20 cellular contexts compared by ENCODE assay signal in genomic region chr22:47055921-47056320, GRCh38.
A peak's percentile ranks its signal among the peaks of the same experiment; 100 is the strongest.
DNase-seq lines count a peak whose midpoint lies in the region; ATAC-seq, FAIRE-seq and TF ChIP-seq lines count a peak whose summit lies in the region.
"Had no signal": no experiment of that assay in that cellular context is flagged by ENCODE, and none has a peak within 500 bp of the region (broad histone marks: within the 10 kb centered on the region; RNA-seq: fewer than 3 reads in every experiment).

No MANE protein-coding gene starts in this region.

- H2AFZ ChIP-seq in H9 (ENCODE audit: low read length) (no peak overlapping the region), Karpas-422 (ENCODE audit: low read length) (no peak overlapping the region)
- H2AFZ ChIP-seq: PC-9 had no signal

- H3K4me3 ChIP-seq in Karpas-422 (ENCODE audit: low read length) (peak overlapping the region; percentile 45; the same call in 1 of the 2 replicates), kidney (ENCODE audit: low read length in 2 of 2) (no peak overlapping the region), spleen (no peak overlapping the region), adrenal gland (no peak overlapping the region)
- H3K4me3 ChIP-seq: PC-9, SJSA1 had no signal

- no peak for FAIRE-seq in kidney (lab: Jason Lieb, UNC)

- H3T11ph ChIP-seq in H9 (ENCODE audit: low read length), result no peak overlapping the region

- H3K36me3 Mint-ChIP-seq in H9 (ENCODE audit: insufficient read depth in 1 of 3, low read depth in 3 of 3), result peaks cover 0 to 6% (median 2%) of the 10 kb centered on the region in 3 experiments; a peak in 3 of 7 replicates

- WGBS in H9 (ENCODE audit: extremely low coverage, insufficient read length, low lambda C conversion rate), result no CpG with 5 or more reads among the region's 15 CpGs
- 78 to 88% (median 86%) methylated on average over 12 to 15 of the region's 15 CpGs for WGBS in spleen, 5 donors
- 91 to 97% (median 94%) methylated on average over 3 to 15 of the region's 15 CpGs for WGBS in adrenal gland, 4 donors

- no peaks in the 10 kb centered on the region for H3K9me3 Mint-ChIP-seq in H9

- H3K27me3 Mint-ChIP-seq in H9 (ENCODE audit: low read depth), result no peaks in the 10 kb centered on the region; the same call in 1 of the 2 replicates

- no peaks in the 10 kb centered on the region for H4K20me1 ChIP-seq in H9 (ENCODE audit: control insufficient read depth, insufficient read depth, insufficient read length)
- no peaks in the 10 kb centered on the region for H4K20me1 ChIP-seq in Karpas-422 (ENCODE audit: insufficient read depth, low read depth, low read length)

- H3K9me3 ChIP-seq in H9 (ENCODE audit: control insufficient read depth, low read depth, low read length) (no peaks in the 10 kb centered on the region), Karpas-422 (ENCODE audit: low read length) (no peaks in the 10 kb centered on the region), kidney (ENCODE audit: control insufficient read depth in 1 of 2, low read length in 2 of 2) (no peaks in the 10 kb centered on the region), spleen (no peaks in the 10 kb centered on the region), adrenal gland (replicated peaks in 1 of 3) (no peaks in the 10 kb centered on the region)
- H3K9me3 ChIP-seq: SJSA1 had no signal

- no peak overlapping the region for H3K27ac ChIP-seq in H9 (ENCODE audit: insufficient read length, low read depth, low read length)
- peak overlapping the region; percentile 82 for H3K27ac ChIP-seq in Karpas-422 (ENCODE audit: low read length)
- no peak overlapping the region for H3K27ac ChIP-seq in kidney (ENCODE audit: low read depth in 2 of 2, low read length in 2 of 2)
- H3K27ac ChIP-seq in spleen, result no peak overlapping the region
- no peak overlapping the region for H3K27ac ChIP-seq in adrenal gland
- H3K27ac ChIP-seq: C4-2B, PC-9, SJSA1 had no signal

- no peak overlapping the region for H3K14ac ChIP-seq in H9 (ENCODE audit: insufficient read depth, low read length)

- no peak overlapping the region for H2BK12ac ChIP-seq in H9 (ENCODE audit: insufficient read length, low read depth, low read length)

- H3K4ac ChIP-seq in H9 (ENCODE audit: low read depth, low read length), result no peak overlapping the region

- H2AK5ac ChIP-seq in H9 (ENCODE audit: insufficient read length, low read length), result no peak overlapping the region

- H3K4me3 Mint-ChIP-seq in H9, result no peak overlapping the region

- peak overlapping the region in 2 of 3 experiments; percentile 70 to 71; a peak in 5 of 7 replicates for H3K27ac Mint-ChIP-seq in H9

- H3K23me2 ChIP-seq in H9 (ENCODE audit: insufficient read length, low read depth, low read length, poor library complexity, severe bottlenecking), result no peaks in the 10 kb centered on the region

- no peaks in the 10 kb centered on the region for H3K9me2 ChIP-seq in Karpas-422 (replicated peaks; ENCODE audit: insufficient read depth, low read length)

- DNase-seq in H9, result no peak
- no peak for DNase-seq in Karpas-422
- DNase-seq in kidney, result peak; percentile 30
- DNase-seq in spleen, result peak; percentile 59
- no peak for DNase-seq in DMS79 treated with DMSO at 0.1 percent for 48 hours (lab: John Stamatoyannopoulos, UW)
- no peak for DNase-seq in adrenal gland
- DNase-seq: ACHN, AML-193, DMS79, H7, KBM-7, NCI-H1417 treated with DMSO at 0.1 percent for 48 hours, NCI-H187 treated with DMSO at 0.1 percent for 48 hours, NCI-H2227 treated with DMSO at 0.1 percent for 48 hours, NCI-H510A treated with DMSO at 0.1 percent for 48 hours, NCI-H82, PC-9 had no signal

- H2BK20ac ChIP-seq in H9 (ENCODE audit: low read depth, low read length, poor library complexity, severe bottlenecking), result no peak overlapping the region

- intact Hi-C loops in kidney (cut with DNase I) (no loop called here), spleen (cut with DNase I; ENCODE audit: low total_unique reads) (no loop called here), adrenal gland (cut with DNase I) (no loop called here)

- H4K5ac ChIP-seq in H9 (ENCODE audit: insufficient read length, low read depth, low read length), result no peak overlapping the region

- H2BK120ac ChIP-seq in H9 (ENCODE audit: low read depth, low read length, poor library complexity, severe bottlenecking), result no peak overlapping the region

- no peaks in the 10 kb centered on the region for H3K79me2 ChIP-seq in H9 (ENCODE audit: insufficient read depth, low read length)
- peaks cover 12% of the 10 kb centered on the region; the same call in 1 of the 2 replicates for H3K79me2 ChIP-seq in Karpas-422 (ENCODE audit: low read length)

- no peak overlapping the region for H4K91ac ChIP-seq in H9 (ENCODE audit: insufficient read length, low read depth, low read length)

- no peak overlapping the region for H3K9ac ChIP-seq in H9 (ENCODE audit: extremely low read depth, insufficient read length, low read length)
- peak overlapping the region; percentile 58 for H3K9ac ChIP-seq in Karpas-422 (ENCODE audit: low read length)
- H3K9ac ChIP-seq in kidney (ENCODE audit: low read length in 2 of 2), result no peak overlapping the region

- H3K36me3 ChIP-seq in Karpas-422 (ENCODE audit: insufficient read depth, low read length) (no peaks in the 10 kb centered on the region), kidney (ENCODE audit: control insufficient read depth in 1 of 2, insufficient read depth in 2 of 2, low read length in 2 of 2) (peaks cover 3 to 6% of the 10 kb centered on the region in 2 donors), spleen (peaks cover 0 to 94% (median 9%) of the 10 kb centered on the region in 6 donors), adrenal gland (replicated peaks in 1 of 2) (no peaks in the 10 kb centered on the region)
- H3K36me3 ChIP-seq: SJSA1 had no signal

- no peak overlapping the region for H3K23ac ChIP-seq in H9 (ENCODE audit: insufficient read length, low read depth, low read length)

- H3K79me1 ChIP-seq in H9 (ENCODE audit: insufficient read depth, low read depth, low read length, poor library complexity, severe bottlenecking), result no peaks in the 10 kb centered on the region

- H3K27me3 ChIP-seq in H9 (ENCODE audit: insufficient read depth, low read length), result no peaks in the 10 kb centered on the region
- no peaks in the 10 kb centered on the region for H3K27me3 ChIP-seq in Karpas-422 (ENCODE audit: low read length)
- no peaks in the 10 kb centered on the region for H3K27me3 ChIP-seq in spleen (replicated peaks in 1 of 7)
- H3K27me3 ChIP-seq in adrenal gland, result no peaks in the 10 kb centered on the region
- H3K27me3 ChIP-seq: SJSA1 had no signal

- TF ChIP-seq POLR2A in spleen (IDR thresholded peaks at IDR 0.05) (no peak), adrenal gland (IDR thresholded peaks at IDR 0.05) (no peak)

- H3K56ac ChIP-seq in H9 (ENCODE audit: insufficient read length, low read depth, low read length), result no peak overlapping the region

- TF ChIP-seq CTCF in H9 (conservative IDR thresholded peaks at IDR 0.05) (no peak), kidney (IDR thresholded peaks at IDR 0.05; ENCODE audit: borderline replicate concordance, extremely low read depth, insufficient read depth) (no peak), spleen (IDR thresholded peaks at IDR 0.05 in 8 of 11, conservative IDR thresholded peaks at IDR 0.05 in 3 of 11) (no peak), adrenal gland (IDR thresholded peaks at IDR 0.05) (no peak)

- no peaks in the 10 kb centered on the region for H3K4me1 ChIP-seq in H9 (ENCODE audit: insufficient read depth, low read length)
- peaks cover 65% of the 10 kb centered on the region for H3K4me1 ChIP-seq in Karpas-422 (ENCODE audit: low read length)
- no peaks in the 10 kb centered on the region for H3K4me1 ChIP-seq in kidney (ENCODE audit: control insufficient read depth in 1 of 2, insufficient read depth in 1 of 2, low read depth in 1 of 2, low read length in 2 of 2)
- H3K4me1 ChIP-seq in spleen, result peaks cover 0 to 25% (median 0%) of the 10 kb centered on the region in 6 donors
- no peaks in the 10 kb centered on the region for H3K4me1 ChIP-seq in adrenal gland (replicated peaks in 1 of 2)
- H3K4me1 ChIP-seq: SJSA1 had no signal

- H3K4me2 ChIP-seq in H9 (ENCODE audit: insufficient read depth, insufficient read length, low read length) (no peak overlapping the region), Karpas-422 (ENCODE audit: low read depth, low read length, poor library complexity, severe bottlenecking) (peak overlapping the region; percentile 64)
- H3K4me2 ChIP-seq: PC-9 had no signal

- H2BK15ac ChIP-seq in H9 (ENCODE audit: low read depth, low read length), result no peak overlapping the region

- H2BK5ac ChIP-seq in H9 (ENCODE audit: insufficient read length, low read length), result no peak overlapping the region

- no peak overlapping the region for H4K8ac ChIP-seq in H9 (replicated peaks; ENCODE audit: insufficient read length, low read depth, low read length)

- ATAC-seq in GM18870 (IDR thresholded peaks at IDR 0.05; ENCODE audit: unreplicated experiment), result no peak

- no peak overlapping the region for H3K18ac ChIP-seq in H9 (ENCODE audit: insufficient read length, low read depth, low read length)

- peaks cover 5 to 17% of the 10 kb centered on the region in 2 experiments for H3K4me1 Mint-ChIP-seq in H9

Comparison
In these comparisons a context has a peak if more than half of its experiments do, and no peak if none do; other contexts are left out.
1. DNase-seq: peak in kidney (single experiment) and spleen (single experiment); none in H9 (single experiment), Karpas-422 (single experiment), DMS79 treated with DMSO at 0.1 percent for 48 hours (single experiment) and adrenal gland (0 of 7).